Comparison of ENCODE assay signal across 1 cellular context in genomic region chr16:10514369-10515055, GRCh38.
TF ChIP-seq lines count a peak whose summit lies in the region.

No MANE protein-coding gene starts in this region.

TF ChIP-seq in HepG2, 621 proteins besides CTCF, POLR2A, EP300 and RAD21 (continued from another document and continues in another):
- TF ChIP-seq ZNF646 (CRISPR knock-in tag; IDR thresholded peaks at IDR 0.05) (peak; percentile 70; the same call in 1 of the 2 replicates), ZNF766 (CRISPR knock-in tag; IDR thresholded peaks at IDR 0.05; ENCODE audit: borderline replicate concordance) (no peak), PHF5A (CRISPR knock-in tag; IDR thresholded peaks at IDR 0.05; ENCODE audit: low read depth, unreplicated experiment) (no peak), ZNF576 (CRISPR knock-in tag; IDR thresholded peaks at IDR 0.05) (no peak), TAF1 (CRISPR knock-in tag; IDR thresholded peaks at IDR 0.05) (no peak), ZNF550 (CRISPR knock-in tag; IDR thresholded peaks at IDR 0.05; ENCODE audit: borderline replicate concordance) (no peak), ZNF24 (IDR thresholded peaks at IDR 0.05) (peak; percentile 50; the same call in 1 of the 2 replicates), ZNF562 (CRISPR knock-in tag; IDR thresholded peaks at IDR 0.05; ENCODE audit: borderline replicate concordance) (no peak), KLF15 (CRISPR knock-in tag; IDR thresholded peaks at IDR 0.05; ENCODE audit: borderline replicate concordance) (no peak), SP5 (CRISPR knock-in tag; IDR thresholded peaks at IDR 0.05; ENCODE audit: borderline replicate concordance, low read depth) (no peak), ZNF775 (CRISPR knock-in tag; IDR thresholded peaks at IDR 0.05; ENCODE audit: borderline replicate concordance) (no peak), IKZF5 (CRISPR knock-in tag; IDR thresholded peaks at IDR 0.05) (no peak), MXD1 (CRISPR knock-in tag; IDR thresholded peaks at IDR 0.05) (no peak), RFXANK (CRISPR knock-in tag; IDR thresholded peaks at IDR 0.05) (no peak), UBTF (CRISPR knock-in tag; IDR thresholded peaks at IDR 0.05) (0 out of 2 replicates have a peak, but pooled peaks have one; percentile 29), SNAPC4 (CRISPR knock-in tag; IDR thresholded peaks at IDR 0.05) (no peak), ZNF484 (CRISPR knock-in tag; IDR thresholded peaks at IDR 0.05; ENCODE audit: borderline replicate concordance, low read depth) (no peak), ZNF746 (CRISPR knock-in tag; IDR thresholded peaks at IDR 0.05) (no peak), REXO4 (CRISPR knock-in tag; IDR thresholded peaks at IDR 0.05; ENCODE audit: borderline replicate concordance) (no peak), SKIL (CRISPR knock-in tag; IDR thresholded peaks at IDR 0.05; ENCODE audit: borderline replicate concordance) (no peak), ZSCAN30 (CRISPR knock-in tag; IDR thresholded peaks at IDR 0.05) (no peak), HOXA5 (CRISPR knock-in tag; IDR thresholded peaks at IDR 0.05) (0 out of 2 replicates have a peak, but pooled peaks have one; percentile 35), FOXO4 (CRISPR knock-in tag; conservative IDR thresholded peaks at IDR 0.05) (no peak), DZIP1 (CRISPR knock-in tag; IDR thresholded peaks at IDR 0.05) (no peak), ZNF781 (CRISPR knock-in tag; IDR thresholded peaks at IDR 0.05; ENCODE audit: borderline replicate concordance, not compliant biosample characterization) (no peak), GTF2F1 (IDR thresholded peaks at IDR 0.05; ENCODE audit: low read length) (no peak), ZNF136 (CRISPR knock-in tag; IDR thresholded peaks at IDR 0.05; ENCODE audit: low read depth) (no peak), ZNF816 (CRISPR knock-in tag; IDR thresholded peaks at IDR 0.05; ENCODE audit: borderline replicate concordance) (0 out of 2 replicates have a peak, but pooled peaks have one; percentile 46), MZF1 (CRISPR knock-in tag; IDR thresholded peaks at IDR 0.05; ENCODE audit: borderline replicate concordance) (no peak), CSRNP2 (CRISPR knock-in tag; conservative IDR thresholded peaks at IDR 0.05; ENCODE audit: low read depth) (no peak)
